Comparison of ENCODE assay signal across 10 cellular contexts in the genomic region with DNA sequence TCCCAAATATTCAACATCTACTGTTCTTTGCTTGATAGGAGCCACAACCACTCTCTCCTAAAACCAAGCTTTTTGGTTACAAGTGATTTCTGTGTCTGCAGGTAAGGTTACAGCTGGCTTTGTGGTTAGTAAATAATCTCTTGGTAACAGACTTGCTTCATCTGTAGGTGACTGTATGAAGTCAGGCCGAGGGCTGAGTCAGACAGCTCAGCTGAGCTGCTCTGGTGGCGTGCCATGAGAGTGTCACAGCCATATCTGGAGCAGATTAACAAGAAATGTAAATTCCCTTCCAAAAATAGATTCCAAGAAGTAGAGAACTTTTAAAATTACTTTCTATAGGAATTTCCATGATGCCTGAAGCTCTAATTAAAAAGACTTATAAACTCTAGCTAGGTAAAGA. TPM values are rescaled to one million over a fixed set of nuclear protein-coding genes. Genes with fewer than 3 reads are reported as not detected.
A peak's percentile ranks its signal among the peaks of the same experiment; 100 is the strongest.
DNase-seq lines count a peak whose midpoint lies in the region; ATAC-seq, FAIRE-seq and TF ChIP-seq lines count a peak whose summit lies in the region.
"Had no signal": no experiment of that assay in that cellular context is flagged by ENCODE, and none has a peak within 500 bp of the region (broad histone marks: within the 10 kb centered on the region; RNA-seq: fewer than 3 reads in every experiment).

No MANE protein-coding gene starts in this region.

- H3K36me3 ChIP-seq in body of pancreas (replicated peaks in 1 of 2; ENCODE audit: insufficient read depth in 1 of 2, low read depth in 2 of 2) = no peaks in the 10 kb centered on the region
- no peaks in the 10 kb centered on the region for H3K36me3 ChIP-seq in psoas muscle (ENCODE audit: insufficient read depth in 1 of 2, low read depth in 1 of 2)
- no peaks in the 10 kb centered on the region for H3K36me3 ChIP-seq in CD8-positive, alpha-beta T cell (ENCODE audit: insufficient read depth, low read length)
- no peaks in the 10 kb centered on the region for H3K36me3 ChIP-seq in suprapubic skin
- H3K36me3 ChIP-seq: lower lobe of right lung had no signal

- no peak overlapping the region for H3K4me3 ChIP-seq in body of pancreas
- no peak overlapping the region for H3K4me3 ChIP-seq in psoas muscle
- H3K4me3 ChIP-seq in CD8-positive, alpha-beta T cell (ENCODE audit: low read depth, low read length) = no peak overlapping the region
- H3K4me3 ChIP-seq in suprapubic skin = no peak overlapping the region
- H3K4me3 ChIP-seq: lower lobe of right lung, SK-N-MC had no signal

- peak; percentile 55 for FAIRE-seq in GM19239 (lab: Jason Lieb, UNC)

- no peaks in the 10 kb centered on the region for H3K27me3 ChIP-seq in body of pancreas
- H3K27me3 ChIP-seq in psoas muscle (ENCODE audit: insufficient read depth in 3 of 3, low read length in 2 of 3) = no peaks in the 10 kb centered on the region
- H3K27me3 ChIP-seq in CD8-positive, alpha-beta T cell (ENCODE audit: insufficient read depth, low read length) = no peaks in the 10 kb centered on the region
- H3K27me3 ChIP-seq in suprapubic skin = no peaks in the 10 kb centered on the region

- H3K4me3 Mint-ChIP-seq in CD8-positive, alpha-beta T cell = no peak overlapping the region

- H3K27ac Mint-ChIP-seq in CD8-positive, alpha-beta T cell = no peak overlapping the region

- TF ChIP-seq POLR2A in body of pancreas (IDR thresholded peaks at IDR 0.05) = no peak
- TF ChIP-seq POLR2A in suprapubic skin (IDR thresholded peaks at IDR 0.05) = no peak

- H3K4me1 ChIP-seq in body of pancreas = no peaks in the 10 kb centered on the region
- no peaks in the 10 kb centered on the region for H3K4me1 ChIP-seq in psoas muscle
- no peaks in the 10 kb centered on the region for H3K4me1 ChIP-seq in CD8-positive, alpha-beta T cell (ENCODE audit: insufficient read depth, low read length)
- H3K4me1 ChIP-seq in suprapubic skin = peaks cover 5% of the 10 kb centered on the region
- H3K4me1 ChIP-seq: lower lobe of right lung had no signal

- no peaks in the 10 kb centered on the region for H3K9me3 ChIP-seq in body of pancreas
- H3K9me3 ChIP-seq in psoas muscle = no peaks in the 10 kb centered on the region
- H3K9me3 ChIP-seq in CD8-positive, alpha-beta T cell (ENCODE audit: low read length) = no peaks in the 10 kb centered on the region
- no peaks in the 10 kb centered on the region for H3K9me3 ChIP-seq in suprapubic skin
- H3K9me3 ChIP-seq: lower lobe of right lung had no signal

- no peaks in the 10 kb centered on the region for H3K36me3 Mint-ChIP-seq in CD8-positive, alpha-beta T cell

- no peaks in the 10 kb centered on the region for H3K4me1 Mint-ChIP-seq in CD8-positive, alpha-beta T cell (ENCODE audit: low read depth)

- H3K9me3 Mint-ChIP-seq in CD8-positive, alpha-beta T cell = no peaks in the 10 kb centered on the region

- POLR2A ChIA-PET in CD8-positive, alpha-beta T cell (lab: Charles Lee) = no interaction called here
- POLR2A ChIA-PET in HEK293T (lab: Yijun Ruan, JAX) = no interaction called here

- DNase-seq in GM19239 (ENCODE audit: insufficient read length, low spot score) (no peak), body of pancreas (peak; percentile 80 to 90 (median 87)), psoas muscle (peak; percentile 31 to 60), dermis blood vessel endothelial cell (no peak), suprapubic skin (ENCODE audit: low spot score in 2 of 2) (no peak), HEK293T (ENCODE audit: extremely low spot score) (no peak)
- no peak for DNase-seq in CD8-positive, alpha-beta T cell
- DNase-seq: lower lobe of right lung had no signal

- no peak for TF ChIP-seq EP300 in suprapubic skin (IDR thresholded peaks at IDR 0.05)

- peak; percentile 94 for ATAC-seq in HG03095 (IDR thresholded peaks at IDR 0.05; ENCODE audit: unreplicated experiment)
- peak; percentile 100 for ATAC-seq in body of pancreas
- peak; percentile 87 to 97 (median 88) for ATAC-seq in psoas muscle
- ATAC-seq in CD8-positive, alpha-beta T cell = no peak

- WGBS in body of pancreas, 2 donors = 10 to 25% methylated on average over 2 of the region's 2 CpGs
- 26 to 40% (median 35%) methylated on average over 2 of the region's 2 CpGs for WGBS in psoas muscle, 3 donors
- 19% methylated on average over 2 of the region's 2 CpGs for WGBS in suprapubic skin

- CTCF ChIA-PET in CD8-positive, alpha-beta T cell (lab: Charles Lee) = no interaction called here
- CTCF ChIA-PET in HEK293T (lab: Yijun Ruan, JAX) = no interaction called here

- H3K27me3 Mint-ChIP-seq in CD8-positive, alpha-beta T cell (ENCODE audit: low read depth) = no peaks in the 10 kb centered on the region

- H3K27ac ChIP-seq in body of pancreas (peak overlapping the region in 2 of 4 donors; percentile 1 to 15), psoas muscle (no peak overlapping the region), suprapubic skin (no peak overlapping the region)
- no peak overlapping the region for H3K27ac ChIP-seq in CD8-positive, alpha-beta T cell (ENCODE audit: low read depth, low read length)
- H3K27ac ChIP-seq: lower lobe of right lung, SK-N-MC had no signal

- intact Hi-C loops in body of pancreas (cut with DNase I) (no loop called here), psoas muscle (cut with DNase I) (no loop called here)
- intact Hi-C loops in CD8-positive, alpha-beta T cell (cut with DNase I, micrococcal nuclease) = no loop called here

- no peak for TF ChIP-seq CTCF in body of pancreas (IDR thresholded peaks at IDR 0.05)
- no peak for TF ChIP-seq CTCF in psoas muscle (IDR thresholded peaks at IDR 0.05)
- TF ChIP-seq CTCF in CD8-positive, alpha-beta T cell (IDR thresholded peaks at IDR 0.05) = no peak
- no peak for TF ChIP-seq CTCF in suprapubic skin (IDR thresholded peaks at IDR 0.05)

TF ChIP-seq in HEK293T, 16 proteins besides CTCF, POLR2A, EP300 and RAD21:
- TF ChIP-seq LEF1 (IDR thresholded peaks at IDR 0.05; ENCODE audit: borderline replicate concordance) (no peak), FOXK2 (IDR thresholded peaks at IDR 0.05) (no peak), HDGF (IDR thresholded peaks at IDR 0.05; ENCODE audit: borderline replicate concordance) (no peak), ELF4 (IDR thresholded peaks at IDR 0.05) (no peak), SP1 (IDR thresholded peaks at IDR 0.05) (no peak), BHLHE40 (IDR thresholded peaks at IDR 0.05; ENCODE audit: borderline replicate concordance) (no peak), FOXA1 (IDR thresholded peaks at IDR 0.05) (no peak)
- TF ChIP-seq, protein P1, sequence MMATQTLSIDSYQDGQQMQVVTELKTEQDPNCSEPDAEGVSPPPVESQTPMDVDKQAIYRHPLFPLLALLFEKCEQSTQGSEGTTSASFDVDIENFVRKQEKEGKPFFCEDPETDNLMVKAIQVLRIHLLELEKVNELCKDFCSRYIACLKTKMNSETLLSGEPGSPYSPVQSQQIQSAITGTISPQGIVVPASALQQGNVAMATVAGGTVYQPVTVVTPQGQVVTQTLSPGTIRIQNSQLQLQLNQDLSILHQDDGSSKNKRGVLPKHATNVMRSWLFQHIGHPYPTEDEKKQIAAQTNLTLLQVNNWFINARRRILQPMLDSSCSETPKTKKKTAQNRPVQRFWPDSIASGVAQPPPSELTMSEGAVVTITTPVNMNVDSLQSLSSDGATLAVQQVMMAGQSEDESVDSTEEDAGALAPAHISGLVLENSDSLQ (IDR thresholded peaks at IDR 0.05) = no peak

RNA-seq across cellular contexts. Expression of a gene that starts 23.7 kb away (rescaled TPM):
- total RNA-seq in body of pancreas (not detected), psoas muscle (not detected), dermis blood vessel endothelial cell (not detected in 2 replicates), suprapubic skin (not detected)
- not detected for polyA plus RNA-seq in psoas muscle
- total RNA-seq in CD8-positive, alpha-beta T cell = not detected
- total RNA-seq: lower lobe of right lung had no signal

Comparison
In these comparisons a context has a peak if more than half of its experiments do, and no peak if none do; other contexts are left out.
1. DNase-seq: peak in body of pancreas (4 of 4) and psoas muscle (2 of 2); none in GM19239 (single experiment), CD8-positive, alpha-beta T cell (0 of 7), dermis blood vessel endothelial cell (single experiment), suprapubic skin (0 of 2) and HEK293T (single experiment).